ENCODE assay signal across 10 cellular contexts in genomic region chr3:185744997-185745843, GRCh38.
DNase-seq lines count a peak whose midpoint lies in the region; ATAC-seq, FAIRE-seq and TF ChIP-seq lines count a peak whose summit lies in the region.
"Had no signal": no experiment of that assay in that cellular context is flagged by ENCODE, and none has a peak within 500 bp of the region (broad histone marks: within the 10 kb centered on the region; RNA-seq: fewer than 3 reads in every experiment).

No MANE protein-coding gene starts in this region.

- TF ChIP-seq POLR2A in GM12891 (IDR thresholded peaks at IDR 0.05; ENCODE audit: low read depth, low read length): no peak

- H3K4me3 Mint-ChIP-seq in nephron: peak overlapping the region in 1 of 3 experiments; percentile 23

- ATAC-seq in HG03175 (IDR thresholded peaks at IDR 0.05; ENCODE audit: unreplicated experiment): peak; percentile 55

- peaks cover 6% of the 10 kb centered on the region for H3K36me3 Mint-ChIP-seq in nephron (ENCODE audit: low read depth)
- H3K36me3 Mint-ChIP-seq: IgD-negative memory B cell had no signal

- DNase-seq in GM12891 (ENCODE audit: insufficient read length, low spot score): peak; percentile 18
- DNase-seq in amniotic stem cell (lab: John Stamatoyannopoulos, UW): peak; percentile 61
- DNase-seq in OCI-M2 (lab: John Stamatoyannopoulos, UW; ENCODE audit: unreplicated experiment): no peak
- DNase-seq in GOT3 (lab: John Stamatoyannopoulos, UW): no peak
- DNase-seq in activated CD4-positive, alpha-beta T cell treated with anti-CD3 and anti-CD28 coated beads, Interleukin-2, amount 50 U/mL, for 1 hour: no peak
- no peak for DNase-seq in NCI-H1048 (lab: John Stamatoyannopoulos, UW)
- DNase-seq: heart left ventricle had no signal

- peak; percentile 78 for FAIRE-seq in GM12891 (lab: Jason Lieb, UNC)

- H3K9me3 Mint-ChIP-seq in nephron: no peaks in the 10 kb centered on the region
- H3K9me3 Mint-ChIP-seq: IgD-negative memory B cell had no signal

- peak overlapping the region; percentile 66 to 92 (median 73) for H3K27ac Mint-ChIP-seq in nephron
- H3K27ac Mint-ChIP-seq: IgD-negative memory B cell had no signal

- no peaks in the 10 kb centered on the region for H3K27me3 Mint-ChIP-seq in nephron (ENCODE audit: low read depth)

- H3K4me1 Mint-ChIP-seq in nephron: peaks cover 46% of the 10 kb centered on the region

- TF ChIP-seq CTCF in nephron (IDR thresholded peaks at IDR 0.05; ENCODE audit: unreplicated experiment in 3 of 3): no peak

TF ChIP-seq in GM12891, 5 proteins besides CTCF, POLR2A, EP300 and RAD21:
- peak; percentile 48 for TF ChIP-seq SPI1 (IDR thresholded peaks at IDR 0.05; ENCODE audit: low read depth, low read length)
- no peak for TF ChIP-seq POU2F2 (IDR thresholded peaks at IDR 0.05; ENCODE audit: low read depth, low read length)
- peak; percentile 76 for TF ChIP-seq PAX5 (IDR thresholded peaks at IDR 0.05; ENCODE audit: insufficient read depth, low read length, severe bottlenecking)
- TF ChIP-seq POLR2AphosphoS5 (IDR thresholded peaks at IDR 0.05; ENCODE audit: low read depth, low read length): no peak
- 0 out of 2 replicates have a peak, but pooled peaks have one; percentile 27 for TF ChIP-seq TAF1 (IDR thresholded peaks at IDR 0.05; ENCODE audit: low read depth, low read length)

Comparison
In these comparisons a context has a peak if more than half of its experiments do, and no peak if none do; other contexts are left out.
1. DNase-seq: peak in GM12891 (single experiment) and amniotic stem cell (single experiment); none in OCI-M2 (single experiment), GOT3 (single experiment), activated CD4-positive, alpha-beta T cell treated with anti-CD3 and anti-CD28 coated beads, Interleukin-2, amount 50 U/mL, for 1 hour (single experiment) and NCI-H1048 (single experiment).